ENCODE assay signal across 18 cellular contexts in the genomic region with DNA sequence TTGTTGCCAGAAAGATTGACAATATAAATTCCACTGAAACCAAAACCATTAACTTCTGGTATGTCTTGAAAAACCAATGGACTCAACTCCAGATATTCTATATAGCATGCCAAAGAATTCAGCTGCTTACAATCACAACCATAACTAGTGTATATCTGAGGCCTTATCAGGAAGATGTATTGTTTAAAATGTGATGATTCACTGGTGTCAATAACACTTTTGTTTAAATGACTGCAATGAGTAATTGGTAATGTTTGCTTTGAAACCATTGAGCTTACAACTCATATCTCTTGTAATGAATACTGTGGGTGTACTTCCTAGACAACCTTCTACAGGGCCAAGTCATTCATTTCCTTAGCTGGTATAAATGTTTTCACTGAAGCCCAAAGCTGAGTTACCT.
DNase-seq lines count a peak whose midpoint lies in the region; ATAC-seq, FAIRE-seq and TF ChIP-seq lines count a peak whose summit lies in the region.
"Had no signal": no experiment of that assay in that cellular context is flagged by ENCODE, and none has a peak within 500 bp of the region (broad histone marks: within the 10 kb centered on the region; RNA-seq: fewer than 3 reads in every experiment).

No MANE protein-coding gene starts in this region.

- H3K27ac Mint-ChIP-seq in WTC11 = no peak overlapping the region
- H3K27ac Mint-ChIP-seq: nephron progenitor cell; T-helper 1 cell treated with Interleukin-12 subunit alpha and Interleukin-12 subunit beta and Interleukin-4 antibody, amounts not matched to agents 30 μg/mL and 1 μg/mL, for 36 hours had no signal

- TF ChIP-seq CTCF in brain microvascular endothelial cell (IDR thresholded peaks at IDR 0.05; ENCODE audit: low read depth, low read length, missing control alignments) (no peak), left lung (IDR thresholded peaks at IDR 0.05) (no peak), WTC11 (IDR thresholded peaks at IDR 0.05) (no peak)

- no peak overlapping the region for H3K4me3 Mint-ChIP-seq in WTC11
- H3K4me3 Mint-ChIP-seq: nephron progenitor cell; T-helper 1 cell treated with Interleukin-12 subunit alpha and Interleukin-12 subunit beta and Interleukin-4 antibody, amounts not matched to agents 30 μg/mL and 1 μg/mL, for 36 hours had no signal

- DNase-seq in DMS53 (lab: John Stamatoyannopoulos, UW) (peak; percentile 97), NCI-H146 (lab: John Stamatoyannopoulos, UW) (peak; percentile 33), brain microvascular endothelial cell (peak; percentile 42), left lung (no peak), HTR-8/SVneo (ENCODE audit: insufficient read length, low spot score) (no peak), WTC11 (ENCODE audit: low spot score) (no peak), NOMO-1 treated with DMSO at 0.1 percent for 48 hours (lab: John Stamatoyannopoulos, UW; ENCODE audit: unreplicated experiment) (no peak)
- no peak for DNase-seq in central memory CD4-positive, alpha-beta T cell
- DNase-seq: activated CD4-positive, alpha-beta T cell treated with anti-CD3 and anti-CD28 coated beads for 4 hours; activated T-cell treated with anti-CD3 and anti-CD28 coated beads, Interleukin-2, amount 50 U/mL, for 1 hour; dorsolateral prefrontal cortex; GDM1; nephron progenitor cell; stimulated activated naive CD8-positive, alpha-beta T cell treated with anti-CD3 and anti-CD28 coated beads, Interleukin-15, Interleukin-2, amounts not matched to agents 100 U/mL and 50 U/mL, for 24 hours had no signal

- CTCF ChIA-PET in WTC11 (lab: Charles Lee) = no interaction called here

- intact Hi-C loops in left lung (cut with DNase I) = no loop called here

- H3K36me3 Mint-ChIP-seq in WTC11 = no peaks in the 10 kb centered on the region

- H3K4me3 ChIP-seq in brain microvascular endothelial cell (ENCODE audit: low read depth, low read length) = no peak overlapping the region
- no peak overlapping the region for H3K4me3 ChIP-seq in left lung
- H3K4me3 ChIP-seq: BLaER1, dorsolateral prefrontal cortex had no signal

- H3K9me3 ChIP-seq in left lung = no peaks in the 10 kb centered on the region
- H3K9me3 ChIP-seq: BLaER1 had no signal

- no peaks in the 10 kb centered on the region for H3K9me3 Mint-ChIP-seq in WTC11
- H3K9me3 Mint-ChIP-seq: nephron progenitor cell had no signal

- no peak for FAIRE-seq in HTR-8/SVneo (lab: Jason Lieb, UNC)

- H3K27ac ChIP-seq in brain microvascular endothelial cell (peak overlapping the region; percentile 19), left lung (no peak overlapping the region)
- H3K27ac ChIP-seq: BLaER1, dorsolateral prefrontal cortex had no signal

- H3K4me1 ChIP-seq in left lung = no peaks in the 10 kb centered on the region
- H3K4me1 ChIP-seq: BLaER1 had no signal

- in situ Hi-C loops in brain microvascular endothelial cell (cut with HindIII; ENCODE audit: low pct_ligation_motif_present, low sequenced_read_pairs) = no loop called here

- no peaks in the 10 kb centered on the region for H3K27me3 Mint-ChIP-seq in WTC11 (ENCODE audit: low read depth)

- peak; percentile 68 for ATAC-seq in left lung
- ATAC-seq in WTC11 = no peak
- ATAC-seq: left lobe of liver; sciatic nerve; stimulated activated naive CD8-positive, alpha-beta T cell treated with anti-CD3 and anti-CD28 coated beads, Interleukin-15, Interleukin-2, amounts not matched to agents 100 U/mL and 50 U/mL, for 24 hours had no signal

- POLR2A ChIA-PET in WTC11 (lab: Charles Lee) = no interaction called here

- H3K27me3 ChIP-seq in brain microvascular endothelial cell (replicated peaks) (no peaks in the 10 kb centered on the region), left lung (no peaks in the 10 kb centered on the region)
- H3K27me3 ChIP-seq: BLaER1, dorsolateral prefrontal cortex had no signal

- H3K4me1 Mint-ChIP-seq in WTC11 = no peaks in the 10 kb centered on the region
- H3K4me1 Mint-ChIP-seq: nephron progenitor cell had no signal

- H3K36me3 ChIP-seq in brain microvascular endothelial cell (replicated peaks) (no peaks in the 10 kb centered on the region), left lung (no peaks in the 10 kb centered on the region)
- H3K36me3 ChIP-seq: BLaER1 had no signal

TF ChIP-seq in WTC11, 78 proteins besides CTCF, POLR2A, EP300 and RAD21:
- TF ChIP-seq OVOL2 (CRISPR knock-in tag; IDR thresholded peaks at IDR 0.05; ENCODE audit: borderline replicate concordance) = no peak
- TF ChIP-seq, protein P1, sequence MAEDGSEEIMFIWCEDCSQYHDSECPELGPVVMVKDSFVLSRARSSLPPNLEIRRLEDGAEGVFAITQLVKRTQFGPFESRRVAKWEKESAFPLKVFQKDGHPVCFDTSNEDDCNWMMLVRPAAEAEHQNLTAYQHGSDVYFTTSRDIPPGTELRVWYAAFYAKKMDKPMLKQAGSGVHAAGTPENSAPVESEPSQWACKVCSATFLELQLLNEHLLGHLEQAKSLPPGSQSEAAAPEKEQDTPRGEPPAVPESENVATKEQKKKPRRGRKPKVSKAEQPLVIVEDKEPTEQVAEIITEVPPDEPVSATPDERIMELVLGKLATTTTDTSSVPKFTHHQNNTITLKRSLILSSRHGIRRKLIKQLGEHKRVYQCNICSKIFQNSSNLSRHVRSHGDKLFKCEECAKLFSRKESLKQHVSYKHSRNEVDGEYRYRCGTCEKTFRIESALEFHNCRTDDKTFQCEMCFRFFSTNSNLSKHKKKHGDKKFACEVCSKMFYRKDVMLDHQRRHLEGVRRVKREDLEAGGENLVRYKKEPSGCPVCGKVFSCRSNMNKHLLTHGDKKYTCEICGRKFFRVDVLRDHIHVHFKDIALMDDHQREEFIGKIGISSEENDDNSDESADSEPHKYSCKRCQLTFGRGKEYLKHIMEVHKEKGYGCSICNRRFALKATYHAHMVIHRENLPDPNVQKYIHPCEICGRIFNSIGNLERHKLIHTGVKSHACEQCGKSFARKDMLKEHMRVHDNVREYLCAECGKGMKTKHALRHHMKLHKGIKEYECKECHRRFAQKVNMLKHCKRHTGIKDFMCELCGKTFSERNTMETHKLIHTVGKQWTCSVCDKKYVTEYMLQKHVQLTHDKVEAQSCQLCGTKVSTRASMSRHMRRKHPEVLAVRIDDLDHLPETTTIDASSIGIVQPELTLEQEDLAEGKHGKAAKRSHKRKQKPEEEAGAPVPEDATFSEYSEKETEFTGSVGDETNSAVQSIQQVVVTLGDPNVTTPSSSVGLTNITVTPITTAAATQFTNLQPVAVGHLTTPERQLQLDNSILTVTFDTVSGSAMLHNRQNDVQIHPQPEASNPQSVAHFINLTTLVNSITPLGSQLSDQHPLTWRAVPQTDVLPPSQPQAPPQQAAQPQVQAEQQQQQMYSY (CRISPR knock-in tag; IDR thresholded peaks at IDR 0.05) = no peak
- no peak for TF ChIP-seq ZNF219 (CRISPR knock-in tag; IDR thresholded peaks at IDR 0.05; ENCODE audit: borderline replicate concordance)
- no peak for TF ChIP-seq NFATC4 (CRISPR knock-in tag; IDR thresholded peaks at IDR 0.05)
- TF ChIP-seq GTF2I (CRISPR knock-in tag; conservative IDR thresholded peaks at IDR 0.05) = no peak
- TF ChIP-seq NR1H2 (CRISPR knock-in tag; IDR thresholded peaks at IDR 0.05) = no peak
- TF ChIP-seq, protein P2, sequence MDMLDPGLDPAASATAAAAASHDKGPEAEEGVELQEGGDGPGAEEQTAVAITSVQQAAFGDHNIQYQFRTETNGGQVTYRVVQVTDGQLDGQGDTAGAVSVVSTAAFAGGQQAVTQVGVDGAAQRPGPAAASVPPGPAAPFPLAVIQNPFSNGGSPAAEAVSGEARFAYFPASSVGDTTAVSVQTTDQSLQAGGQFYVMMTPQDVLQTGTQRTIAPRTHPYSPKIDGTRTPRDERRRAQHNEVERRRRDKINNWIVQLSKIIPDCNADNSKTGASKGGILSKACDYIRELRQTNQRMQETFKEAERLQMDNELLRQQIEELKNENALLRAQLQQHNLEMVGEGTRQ (CRISPR knock-in tag; IDR thresholded peaks at IDR 0.05) = no peak
- TF ChIP-seq, protein P3, sequence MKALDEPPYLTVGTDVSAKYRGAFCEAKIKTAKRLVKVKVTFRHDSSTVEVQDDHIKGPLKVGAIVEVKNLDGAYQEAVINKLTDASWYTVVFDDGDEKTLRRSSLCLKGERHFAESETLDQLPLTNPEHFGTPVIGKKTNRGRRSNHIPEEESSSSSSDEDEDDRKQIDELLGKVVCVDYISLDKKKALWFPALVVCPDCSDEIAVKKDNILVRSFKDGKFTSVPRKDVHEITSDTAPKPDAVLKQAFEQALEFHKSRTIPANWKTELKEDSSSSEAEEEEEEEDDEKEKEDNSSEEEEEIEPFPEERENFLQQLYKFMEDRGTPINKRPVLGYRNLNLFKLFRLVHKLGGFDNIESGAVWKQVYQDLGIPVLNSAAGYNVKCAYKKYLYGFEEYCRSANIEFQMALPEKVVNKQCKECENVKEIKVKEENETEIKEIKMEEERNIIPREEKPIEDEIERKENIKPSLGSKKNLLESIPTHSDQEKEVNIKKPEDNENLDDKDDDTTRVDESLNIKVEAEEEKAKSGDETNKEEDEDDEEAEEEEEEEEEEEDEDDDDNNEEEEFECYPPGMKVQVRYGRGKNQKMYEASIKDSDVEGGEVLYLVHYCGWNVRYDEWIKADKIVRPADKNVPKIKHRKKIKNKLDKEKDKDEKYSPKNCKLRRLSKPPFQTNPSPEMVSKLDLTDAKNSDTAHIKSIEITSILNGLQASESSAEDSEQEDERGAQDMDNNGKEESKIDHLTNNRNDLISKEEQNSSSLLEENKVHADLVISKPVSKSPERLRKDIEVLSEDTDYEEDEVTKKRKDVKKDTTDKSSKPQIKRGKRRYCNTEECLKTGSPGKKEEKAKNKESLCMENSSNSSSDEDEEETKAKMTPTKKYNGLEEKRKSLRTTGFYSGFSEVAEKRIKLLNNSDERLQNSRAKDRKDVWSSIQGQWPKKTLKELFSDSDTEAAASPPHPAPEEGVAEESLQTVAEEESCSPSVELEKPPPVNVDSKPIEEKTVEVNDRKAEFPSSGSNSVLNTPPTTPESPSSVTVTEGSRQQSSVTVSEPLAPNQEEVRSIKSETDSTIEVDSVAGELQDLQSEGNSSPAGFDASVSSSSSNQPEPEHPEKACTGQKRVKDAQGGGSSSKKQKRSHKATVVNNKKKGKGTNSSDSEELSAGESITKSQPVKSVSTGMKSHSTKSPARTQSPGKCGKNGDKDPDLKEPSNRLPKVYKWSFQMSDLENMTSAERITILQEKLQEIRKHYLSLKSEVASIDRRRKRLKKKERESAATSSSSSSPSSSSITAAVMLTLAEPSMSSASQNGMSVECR (CRISPR knock-in tag; IDR thresholded peaks at IDR 0.05; ENCODE audit: borderline replicate concordance) = no peak
- TF ChIP-seq PRRX2 (CRISPR knock-in tag; IDR thresholded peaks at IDR 0.05) = no peak
- TF ChIP-seq, protein P4, sequence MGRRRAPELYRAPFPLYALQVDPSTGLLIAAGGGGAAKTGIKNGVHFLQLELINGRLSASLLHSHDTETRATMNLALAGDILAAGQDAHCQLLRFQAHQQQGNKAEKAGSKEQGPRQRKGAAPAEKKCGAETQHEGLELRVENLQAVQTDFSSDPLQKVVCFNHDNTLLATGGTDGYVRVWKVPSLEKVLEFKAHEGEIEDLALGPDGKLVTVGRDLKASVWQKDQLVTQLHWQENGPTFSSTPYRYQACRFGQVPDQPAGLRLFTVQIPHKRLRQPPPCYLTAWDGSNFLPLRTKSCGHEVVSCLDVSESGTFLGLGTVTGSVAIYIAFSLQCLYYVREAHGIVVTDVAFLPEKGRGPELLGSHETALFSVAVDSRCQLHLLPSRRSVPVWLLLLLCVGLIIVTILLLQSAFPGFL (CRISPR knock-in tag; IDR thresholded peaks at IDR 0.05; ENCODE audit: borderline replicate concordance) = no peak
TF ChIP-seq in WTC11: peak in this region for 0.

Comparison
In these comparisons a context has a peak if more than half of its experiments do, and no peak if none do; other contexts are left out.
1. DNase-seq: peak in DMS53 (single experiment), NCI-H146 (single experiment) and brain microvascular endothelial cell (single experiment); none in left lung (0 of 2), HTR-8/SVneo (single experiment), central memory CD4-positive, alpha-beta T cell (single experiment), WTC11 (single experiment) and NOMO-1 treated with DMSO at 0.1 percent for 48 hours (single experiment).